In genomic region chr1:169368406-169368769, GRCh38 we compare ENCODE assay signal across 8 cellular contexts. TPM values are rescaled to one million over a fixed set of nuclear protein-coding genes. Genes with fewer than 3 reads are reported as not detected.
DNase-seq lines count a peak whose midpoint lies in the region; ATAC-seq and TF ChIP-seq lines count a peak whose summit lies in the region.

No MANE protein-coding gene starts in this region.

- H3K27ac ChIP-seq in skeletal muscle tissue (ENCODE audit: low read depth, low read length) = peak overlapping the region; percentile 76

- H3K27me3 ChIP-seq in skeletal muscle tissue (ENCODE audit: control insufficient read depth in 3 of 3, insufficient read depth in 3 of 3, low read length in 3 of 3) = no peaks in the 10 kb centered on the region

- H3K9ac ChIP-seq in skeletal muscle tissue (ENCODE audit: low read depth in 1 of 3, low read length in 3 of 3) = peak overlapping the region; percentile 86 to 95 (median 86)

- DNase-seq in NB4 (ENCODE audit: low read depth) = peak; percentile 34
- DNase-seq in activated T-helper 9 cell treated with anti-CD3 and anti-CD28 coated beads, Interleukin-2, amount 50 U/mL, for 16 hours (ENCODE audit: low read depth) = peak; percentile 6
- peak; percentile 14 for DNase-seq in glomerular endothelial cell (ENCODE audit: extremely low read depth, low read depth, low spot score)
- DNase-seq in kidney glomerular epithelial cell (lab: John Stamatoyannopoulos, UW) = no peak

- H3K4me3 ChIP-seq in NB4 (ENCODE audit: low read depth, low read length) (peak overlapping the region; percentile 98), skeletal muscle tissue (ENCODE audit: low read length in 3 of 3) (peak overlapping the region; percentile 90 to 100 (median 93))

- ATAC-seq in GM18517 (IDR thresholded peaks at IDR 0.05; ENCODE audit: unreplicated experiment) = peak; percentile 17
- ATAC-seq in HG02759 (IDR thresholded peaks at IDR 0.05; ENCODE audit: unreplicated experiment) = no peak
- ATAC-seq in GM21390 (IDR thresholded peaks at IDR 0.05; ENCODE audit: unreplicated experiment) = no peak

- peaks cover 0 to 15% (median 14%) of the 10 kb centered on the region in 3 donors for H3K4me1 ChIP-seq in skeletal muscle tissue (ENCODE audit: control insufficient read depth in 3 of 3, insufficient read depth in 3 of 3, low read length in 3 of 3)

- TF ChIP-seq CTCF in NB4 (IDR thresholded peaks at IDR 0.05; ENCODE audit: low read depth, low read length) = no peak

- H3K36me3 ChIP-seq in skeletal muscle tissue (ENCODE audit: control insufficient read depth in 3 of 3, insufficient read depth in 3 of 3, low read length in 3 of 3) = peaks cover 4 to 18% (median 16%) of the 10 kb centered on the region in 3 donors

- H3K9me3 ChIP-seq in skeletal muscle tissue (ENCODE audit: control insufficient read depth in 3 of 3, low read length in 3 of 3) = no peaks in the 10 kb centered on the region

- TF ChIP-seq POLR2A in NB4 (IDR thresholded peaks at IDR 0.05; ENCODE audit: extremely low read depth, insufficient read length) = no peak

RNA-seq across cellular contexts. Expression of gene BLZF1, which starts 0.4 kb away (rescaled TPM):
- total RNA-seq in glomerular endothelial cell (16.8 and 21.8 TPM in 2 replicates), skeletal muscle tissue (11.5 TPM)

RNA-seq across cellular contexts. Expression of gene NME7, which starts 0.8 kb away (rescaled TPM):
- 12.4 and 32.6 TPM in 2 replicates for total RNA-seq in glomerular endothelial cell
- total RNA-seq in skeletal muscle tissue = 12.5 TPM

RNA-seq across cellular contexts. Expression of gene CCDC181, which starts 58.9 kb away (rescaled TPM):
- total RNA-seq in glomerular endothelial cell = 0.41 and 0.58 TPM in 2 replicates
- total RNA-seq in skeletal muscle tissue = 0.52 TPM
